ENCODE assay signal across 19 cellular contexts in genomic region chr2:208142925-208143799, GRCh38. TPM values are rescaled to one million over a fixed set of nuclear protein-coding genes. Genes with fewer than 3 reads are reported as not detected.
DNase-seq lines count a peak whose midpoint lies in the region; ATAC-seq and TF ChIP-seq lines count a peak whose summit lies in the region.
"Had no signal": no experiment of that assay in that cellular context is flagged by ENCODE, and none has a peak within 500 bp of the region (broad histone marks: within the 10 kb centered on the region; RNA-seq: fewer than 3 reads in every experiment).

No MANE protein-coding gene starts in this region.

- no peaks in the 10 kb centered on the region for H3K9me2 ChIP-seq in Loucy (replicated peaks; ENCODE audit: low read depth, low read length)

- no peaks in the 10 kb centered on the region; the same call in 1 of the 2 replicates for H3K27me3 Mint-ChIP-seq in WTC11 (ENCODE audit: low read depth)

- H3K14ac ChIP-seq in neuronal stem cell (ENCODE audit: low read length) = no peak overlapping the region

- intact Hi-C loops in esophagus muscularis mucosa (cut with DNase I) = no loop called here
- intact Hi-C loops in sciatic nerve (cut with DNase I) = no loop called here
- intact Hi-C loops in esophagus squamous epithelium (cut with DNase I) = no loop called here

- H4K91ac ChIP-seq in neuronal stem cell (ENCODE audit: low read depth, low read length, poor library complexity) = no peak overlapping the region

- H3K9me3 ChIP-seq in Loucy (ENCODE audit: insufficient read depth, low read depth, low read length) (no peaks in the 10 kb centered on the region), neuronal stem cell (replicated peaks in 1 of 2; ENCODE audit: control insufficient read depth in 2 of 2, insufficient read depth in 1 of 2, low read depth in 1 of 2, low read length in 2 of 2) (no peaks in the 10 kb centered on the region), esophagus muscularis mucosa (no peaks in the 10 kb centered on the region), esophagus squamous epithelium (no peaks in the 10 kb centered on the region)
- H3K9me3 ChIP-seq: thyroid gland had no signal

- peaks cover 37% of the 10 kb centered on the region for H3K4me1 Mint-ChIP-seq in WTC11
- H3K4me1 Mint-ChIP-seq: memory B cell had no signal

- H3K79me1 ChIP-seq in neuronal stem cell (ENCODE audit: low read depth, low read length) = no peaks in the 10 kb centered on the region

- no peak overlapping the region for H3K4me3 ChIP-seq in Loucy (ENCODE audit: low read length, poor library complexity, severe bottlenecking)
- no peak overlapping the region for H3K4me3 ChIP-seq in neuronal stem cell (ENCODE audit: low read length in 2 of 2)
- no peak overlapping the region for H3K4me3 ChIP-seq in esophagus muscularis mucosa
- H3K4me3 ChIP-seq in esophagus squamous epithelium = no peak overlapping the region
- H3K4me3 ChIP-seq: BLaER1 treated with 17β-estradiol and CSF1 and Interleukin-3, amounts not matched to agents 10 nM and 100 nM; thyroid gland had no signal

- H3K79me2 ChIP-seq in Loucy (ENCODE audit: insufficient read depth, low read length) = no peaks in the 10 kb centered on the region

- H3K9ac ChIP-seq in Loucy (ENCODE audit: low read depth, low read length, poor library complexity, severe bottlenecking) (no peak overlapping the region), neuronal stem cell (ENCODE audit: low read depth, low read length, poor library complexity) (no peak overlapping the region)
- H3K9ac ChIP-seq: BLaER1 treated with 17β-estradiol and CSF1 and Interleukin-3, amounts not matched to agents 10 nM and 100 nM had no signal

- no peak overlapping the region for H2BK12ac ChIP-seq in neuronal stem cell (ENCODE audit: low read length)

- H3K18ac ChIP-seq in neuronal stem cell (ENCODE audit: low read length) = no peak overlapping the region

- POLR2A ChIA-PET in WTC11 (lab: Charles Lee) = interaction anchor here (0.6 kb wide), 1 partner anchor 25 kb away, joined by 6 read pairs; no protein-coding TSS in a partner anchor

- no peak for TF ChIP-seq EP300 in esophagus muscularis mucosa (IDR thresholded peaks at IDR 0.05)

- H2AFZ ChIP-seq in Loucy (ENCODE audit: low read length) = 0 out of 2 replicates have a peak overlapping the region, but pooled peaks have one; percentile 5
- peak overlapping the region; percentile 28 for H2AFZ ChIP-seq in neuronal stem cell (ENCODE audit: low read length)

- ATAC-seq in WTC11 = peak; percentile 68
- ATAC-seq in sciatic nerve = no peak

- H3K4me1 ChIP-seq in Loucy (ENCODE audit: insufficient read depth, low read length, poor library complexity, severe bottlenecking) = no peaks in the 10 kb centered on the region
- peaks cover 0 to 7% of the 10 kb centered on the region in 2 donors for H3K4me1 ChIP-seq in neuronal stem cell (ENCODE audit: control insufficient read depth in 2 of 2, insufficient read depth in 1 of 2, low read depth in 1 of 2, low read length in 2 of 2)
- H3K4me1 ChIP-seq in esophagus muscularis mucosa = no peaks in the 10 kb centered on the region
- peaks cover 0 to 9% (median 0%) of the 10 kb centered on the region in 3 donors for H3K4me1 ChIP-seq in esophagus squamous epithelium
- H3K4me1 ChIP-seq: BLaER1 treated with 17β-estradiol and CSF1 and Interleukin-3, amounts not matched to agents 10 nM and 100 nM; thyroid gland had no signal

- CTCF ChIA-PET in WTC11 (lab: Charles Lee) = interaction anchor here (0.7 to 2.7 kb wide), 6 partner anchors 19 to 111 kb away, joined by 3 to 12 read pairs (median 5); partner anchors contain the start of genes CRYGD and IDH1

- peaks cover 21% of the 10 kb centered on the region for H3K9me3 Mint-ChIP-seq in WTC11
- H3K9me3 Mint-ChIP-seq: memory B cell had no signal

- no peaks in the 10 kb centered on the region for H3F3A ChIP-seq in Loucy (ENCODE audit: low read depth)

- H2BK5ac ChIP-seq in neuronal stem cell (ENCODE audit: low read length) = no peak overlapping the region

- H3K27ac ChIP-seq in neuronal stem cell (replicated peaks; ENCODE audit: low read length) (no peak overlapping the region), esophagus muscularis mucosa (replicated peaks in 1 of 4) (no peak overlapping the region), esophagus squamous epithelium (no peak overlapping the region)
- H3K27ac ChIP-seq: BLaER1 treated with 17β-estradiol and CSF1 and Interleukin-3, amounts not matched to agents 10 nM and 100 nM; thyroid gland had no signal

- H3K27me3 ChIP-seq in Loucy (ENCODE audit: insufficient read depth, low read length, poor library complexity, severe bottlenecking) = no peaks in the 10 kb centered on the region
- no peaks in the 10 kb centered on the region for H3K27me3 ChIP-seq in neuronal stem cell (ENCODE audit: control insufficient read depth in 3 of 3, insufficient read depth in 3 of 3, low read depth in 1 of 3, low read length in 3 of 3)
- no peaks in the 10 kb centered on the region for H3K27me3 ChIP-seq in esophagus muscularis mucosa
- H3K27me3 ChIP-seq in esophagus squamous epithelium = peaks cover 0 to 15% (median 0%) of the 10 kb centered on the region in 4 donors
- H3K27me3 ChIP-seq: BLaER1 treated with 17β-estradiol and CSF1 and Interleukin-3, amounts not matched to agents 10 nM and 100 nM; thyroid gland had no signal

- no peak overlapping the region for H3K23ac ChIP-seq in neuronal stem cell (ENCODE audit: low read depth, low read length, poor library complexity)

- H2AK5ac ChIP-seq in neuronal stem cell (ENCODE audit: low read depth, low read length) = no peak overlapping the region

- H4K20me1 ChIP-seq in Loucy (ENCODE audit: insufficient read depth, low read length, poor library complexity, severe bottlenecking) = no peaks in the 10 kb centered on the region
- H4K20me1 ChIP-seq: BLaER1 treated with 17β-estradiol and CSF1 and Interleukin-3, amounts not matched to agents 10 nM and 100 nM had no signal

- no peak overlapping the region for H2BK15ac ChIP-seq in neuronal stem cell (ENCODE audit: low read length)

- TF ChIP-seq POLR2A in esophagus muscularis mucosa (IDR thresholded peaks at IDR 0.05; ENCODE audit: low read depth) (no peak), esophagus squamous epithelium (IDR thresholded peaks at IDR 0.05) (no peak)

- TF ChIP-seq CTCF in Loucy (conservative IDR thresholded peaks at IDR 0.05; ENCODE audit: low read length) (no peak), WTC11 (IDR thresholded peaks at IDR 0.05) (no peak), esophagus muscularis mucosa (IDR thresholded peaks at IDR 0.05) (no peak), esophagus squamous epithelium (IDR thresholded peaks at IDR 0.05) (no peak)

- no peak overlapping the region for H2BK120ac ChIP-seq in neuronal stem cell (ENCODE audit: low read depth, low read length)

- no peaks in the 10 kb centered on the region for H3K36me3 ChIP-seq in Loucy (ENCODE audit: insufficient read depth, low read length)
- no peaks in the 10 kb centered on the region for H3K36me3 ChIP-seq in neuronal stem cell (replicated peaks in 1 of 2; ENCODE audit: control insufficient read depth in 2 of 2, insufficient read depth in 2 of 2, low read length in 2 of 2)
- no peaks in the 10 kb centered on the region for H3K36me3 ChIP-seq in esophagus muscularis mucosa
- H3K36me3 ChIP-seq in esophagus squamous epithelium = no peaks in the 10 kb centered on the region
- H3K36me3 ChIP-seq: BLaER1 treated with 17β-estradiol and CSF1 and Interleukin-3, amounts not matched to agents 10 nM and 100 nM; thyroid gland had no signal

- H3K4me3 Mint-ChIP-seq in WTC11 = no peak overlapping the region
- H3K4me3 Mint-ChIP-seq: memory B cell had no signal

- peak; percentile 56 for DNase-seq in NCI-H1105 treated with DMSO at 0.1 percent for 48 hours (lab: John Stamatoyannopoulos, UW)
- DNase-seq in NCI-H1105 (lab: John Stamatoyannopoulos, UW) = no peak
- no peak for DNase-seq in WTC11 (ENCODE audit: low spot score)
- no peak for DNase-seq in neuronal stem cell (ENCODE audit: low spot score)
- no peak for DNase-seq in esophagus muscularis mucosa (ENCODE audit: extremely low spot score)
- DNase-seq in sciatic nerve (ENCODE audit: low spot score) = no peak
- no peak for DNase-seq in esophagus squamous epithelium (lab: John Stamatoyannopoulos, UW)
- DNase-seq: 8988T; activated effector memory CD4-positive, alpha-beta T cell treated with Interleukin-2 at 50 U/mL for 16 hours; amniotic stem cell; thyroid gland had no signal

- WGBS in neuronal stem cell (ENCODE audit: extremely low coverage in 2 of 2, insufficient read length in 2 of 2, insufficient replicate concordance in 1 of 2), 2 donors = no CpG with 5 or more reads among the region's 14 CpGs
- 72% methylated on average over 14 of the region's 14 CpGs for WGBS in esophagus muscularis mucosa
- 20 to 46% methylated on average over 6 to 12 of the region's 14 CpGs for WGBS in esophagus squamous epithelium, 2 donors

- H4K8ac ChIP-seq in neuronal stem cell (ENCODE audit: low read depth, low read length) = no peak overlapping the region

- H3K4me2 ChIP-seq in Loucy (ENCODE audit: low read depth, low read length, poor library complexity, severe bottlenecking) (no peak overlapping the region), neuronal stem cell (ENCODE audit: insufficient read depth, low read length, poor library complexity, severe bottlenecking) (no peak overlapping the region)
- H3K4me2 ChIP-seq: BLaER1 treated with 17β-estradiol and CSF1 and Interleukin-3, amounts not matched to agents 10 nM and 100 nM had no signal

- H3K27ac Mint-ChIP-seq in WTC11 = peak overlapping the region; percentile 90
- H3K27ac Mint-ChIP-seq: memory B cell had no signal

- H3K4ac ChIP-seq in neuronal stem cell (ENCODE audit: low read length) = no peak overlapping the region

- peaks cover 18% of the 10 kb centered on the region for H3K36me3 Mint-ChIP-seq in WTC11
- H3K36me3 Mint-ChIP-seq: memory B cell had no signal

RNA-seq across cellular contexts. Expression of gene CRYGB, which starts 2.8 kb away (rescaled TPM):
- total RNA-seq in WTC11 (2021) = 0.87 TPM in 1 of 3 replicates, not detected in the others
- polyA plus RNA-seq in neuronal stem cell (2013, experiment 1 of 2) = not detected
- not detected for polyA plus RNA-seq in neuronal stem cell (2013, experiment 2 of 2)
- total RNA-seq in esophagus muscularis mucosa = not detected
- total RNA-seq in sciatic nerve = not detected
- total RNA-seq in esophagus squamous epithelium = not detected
- total RNA-seq: Daoy; fibroblast of villous mesenchyme; RPMI7951; skeletal muscle tissue; T-helper 1 cell treated with Interleukin-12 subunit alpha and Interleukin-12 subunit beta and Interleukin-4 antibody, amounts not matched to agents 30 ng/mL and 1 ng/mL, for 36 hours; thyroid gland had no signal

RNA-seq across cellular contexts. Expression of gene CRYGC, which starts 13.5 kb away (rescaled TPM):
- not detected in 3 replicates for total RNA-seq in WTC11 (2021)
- not detected for polyA plus RNA-seq in neuronal stem cell (2013, experiment 1 of 2)
- not detected for polyA plus RNA-seq in neuronal stem cell (2013, experiment 2 of 2)
- total RNA-seq in esophagus muscularis mucosa = not detected
- not detected for total RNA-seq in sciatic nerve
- not detected for total RNA-seq in esophagus squamous epithelium
- total RNA-seq: Daoy; fibroblast of villous mesenchyme; RPMI7951; skeletal muscle tissue; T-helper 1 cell treated with Interleukin-12 subunit alpha and Interleukin-12 subunit beta and Interleukin-4 antibody, amounts not matched to agents 30 ng/mL and 1 ng/mL, for 36 hours; thyroid gland had no signal

RNA-seq across cellular contexts. Expression of gene CRYGD, which starts 18.8 kb away (rescaled TPM):
- total RNA-seq in WTC11 (2021) = 4.6 to 6.3 TPM (median 5.7 TPM) in 3 replicates
- 0.99 TPM for polyA plus RNA-seq in neuronal stem cell (2013, experiment 1 of 2)
- polyA plus RNA-seq in neuronal stem cell (2013, experiment 2 of 2) = 1.1 TPM
- total RNA-seq in esophagus muscularis mucosa = not detected
- not detected for total RNA-seq in sciatic nerve
- total RNA-seq in esophagus squamous epithelium = not detected
- total RNA-seq: Daoy; fibroblast of villous mesenchyme; RPMI7951; skeletal muscle tissue; T-helper 1 cell treated with Interleukin-12 subunit alpha and Interleukin-12 subunit beta and Interleukin-4 antibody, amounts not matched to agents 30 ng/mL and 1 ng/mL, for 36 hours; thyroid gland had no signal

RNA-seq across cellular contexts. Expression of gene CRYGA, which starts 20.2 kb away (rescaled TPM):
- total RNA-seq in WTC11 (2021) = not detected in 3 replicates
- not detected for polyA plus RNA-seq in neuronal stem cell (2013, experiment 1 of 2)
- not detected for polyA plus RNA-seq in neuronal stem cell (2013, experiment 2 of 2)
- not detected for total RNA-seq in esophagus muscularis mucosa
- not detected for total RNA-seq in sciatic nerve
- total RNA-seq in esophagus squamous epithelium = not detected
- total RNA-seq: Daoy; fibroblast of villous mesenchyme; RPMI7951; skeletal muscle tissue; T-helper 1 cell treated with Interleukin-12 subunit alpha and Interleukin-12 subunit beta and Interleukin-4 antibody, amounts not matched to agents 30 ng/mL and 1 ng/mL, for 36 hours; thyroid gland had no signal

RNA-seq across cellular contexts. Expression of gene C2orf80, which starts 46.7 kb away (rescaled TPM):
- total RNA-seq in WTC11 (2021) = 0.39 to 0.96 TPM (median 0.87 TPM) in 3 replicates
- polyA plus RNA-seq in neuronal stem cell (2013, experiment 1 of 2) = 1.6 TPM
- 1.2 TPM for polyA plus RNA-seq in neuronal stem cell (2013, experiment 2 of 2)
- not detected for total RNA-seq in esophagus muscularis mucosa
- total RNA-seq in sciatic nerve = not detected
- total RNA-seq in esophagus squamous epithelium = not detected
- total RNA-seq: Daoy; fibroblast of villous mesenchyme; RPMI7951; skeletal muscle tissue; T-helper 1 cell treated with Interleukin-12 subunit alpha and Interleukin-12 subunit beta and Interleukin-4 antibody, amounts not matched to agents 30 ng/mL and 1 ng/mL, for 36 hours; thyroid gland had no signal
